Comparison of ENCODE assay signal across 8 cellular contexts in the genomic region with DNA sequence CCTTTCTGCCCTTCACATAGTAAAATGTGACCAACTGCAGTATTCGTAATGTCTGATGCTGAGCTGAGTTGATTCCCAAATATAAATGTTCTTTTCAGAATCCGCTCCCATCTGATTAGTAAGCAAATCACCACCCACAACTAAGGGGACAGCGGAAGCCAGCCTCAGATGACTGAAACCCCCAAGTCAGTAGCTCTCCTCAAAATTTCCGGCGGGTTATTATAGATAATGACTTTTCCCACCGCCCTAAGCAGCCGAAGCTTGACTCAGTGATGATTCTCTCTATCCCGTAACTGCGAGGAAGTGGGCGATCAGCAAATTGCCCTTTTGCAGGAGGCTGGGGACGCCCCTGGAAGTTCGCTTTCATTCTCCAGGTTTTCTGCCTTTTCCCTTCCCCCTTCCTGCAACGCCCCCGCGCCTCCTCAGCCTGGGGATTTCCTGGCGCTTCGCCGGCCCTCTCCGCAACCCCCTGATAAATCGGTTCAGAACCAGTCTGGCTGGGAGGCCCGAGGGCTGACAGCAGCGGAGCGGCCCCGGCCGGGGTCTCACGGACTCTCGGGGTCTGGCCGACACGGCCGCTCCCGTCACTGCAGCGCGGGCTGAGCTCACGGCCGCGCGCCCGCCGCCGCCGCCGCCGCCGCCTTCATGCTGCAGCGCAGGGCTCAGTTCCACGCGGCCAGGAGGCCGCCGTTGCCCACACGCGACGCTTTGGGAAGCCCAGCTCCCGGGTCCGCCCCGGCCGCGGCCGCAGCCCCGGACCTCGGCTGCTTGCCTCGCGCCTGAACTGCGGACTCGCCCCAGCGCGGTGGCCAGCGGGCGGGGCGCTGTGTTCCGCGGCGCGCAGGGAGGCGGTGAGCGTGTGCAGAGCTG. TPM values are rescaled to one million over a fixed set of nuclear protein-coding genes. Genes with fewer than 3 reads are reported as not detected.
DNase-seq lines count a peak whose midpoint lies in the region; ATAC-seq and TF ChIP-seq lines count a peak whose summit lies in the region.

A gene (plus strand): TSS at position 628 of the 870 bp plus-strand sequence.

- CTCF ChIA-PET in AG04449 (lab: Yijun Ruan, JAX), result interaction anchor here (1.2 to 1.3 kb wide), 2 partner anchors 11 to 122 kb away, joined by 3 read pairs; no protein-coding TSS in a partner anchor
- CTCF ChIA-PET in Panc1 (lab: Charles Lee), result no interaction called here

- intact Hi-C loops in Panc1 (cut with micrococcal nuclease; ENCODE audit: unreplicated experiment), result loop anchor here (10.0 kb wide), 3 partner anchors 178 to 588 kb away; no protein-coding TSS in a partner anchor
- intact Hi-C loops in upper lobe of right lung (cut with DNase I), result no loop called here

- TF ChIP-seq CTCF in AG04449 (IDR thresholded peaks at IDR 0.05; ENCODE audit: insufficient read depth, low read length, missing control alignments), result no peak
- no peak for TF ChIP-seq CTCF in Panc1 (IDR thresholded peaks at IDR 0.05)
- no peak for TF ChIP-seq CTCF in upper lobe of right lung (IDR thresholded peaks at IDR 0.05)

- no TSS peak for BruUV-seq in Panc1 (replicated peaks; lab: Mats Ljungman, UMichigan)

- H3K9me3 ChIP-seq in Panc1 (ENCODE audit: control insufficient read depth, insufficient read depth, low read depth, low read length), result no peaks in the 10 kb centered on the region
- no peaks in the 10 kb centered on the region for H3K9me3 ChIP-seq in endocrine pancreas (ENCODE audit: control insufficient read depth, low read length)
- no peaks in the 10 kb centered on the region for H3K9me3 ChIP-seq in upper lobe of right lung

- DNase-seq in AG04449 (ENCODE audit: low read depth, low spot score), result no peak
- no peak for DNase-seq in Panc1 (ENCODE audit: low read depth, low spot score)
- peak; percentile 88 for DNase-seq in mesenteric fat pad (ENCODE audit: low spot score)
- DNase-seq in upper lobe of right lung, result peak; percentile 59

- peaks cover 9% of the 10 kb centered on the region for H3K4me1 ChIP-seq in Panc1 (ENCODE audit: control insufficient read depth, insufficient read depth, low read length)
- H3K4me1 ChIP-seq in endocrine pancreas (ENCODE audit: control insufficient read depth, insufficient read depth, low read length), result peaks cover 4% of the 10 kb centered on the region
- peaks cover 4% of the 10 kb centered on the region for H3K4me1 ChIP-seq in upper lobe of right lung

- peak within 1 kb of the TSS; percentile 61 for H3K4me3 ChIP-seq in AG04449 (ENCODE audit: low read depth, low read length)
- H3K4me3 ChIP-seq in Panc1 (ENCODE audit: low read depth in 2 of 2, low read length in 2 of 2), result peak within 1 kb of the TSS; percentile 62 to 84
- H3K4me3 ChIP-seq in endocrine pancreas (ENCODE audit: control insufficient read depth, insufficient read depth, low read length), result peak within 1 kb of the TSS; percentile 52
- peak within 1 kb of the TSS; percentile 52 for H3K4me3 ChIP-seq in upper lobe of right lung

- no peaks in the 10 kb centered on the region for H3K27me3 ChIP-seq in Panc1 (ENCODE audit: control insufficient read depth, insufficient read depth, low read length)
- H3K27me3 ChIP-seq in endocrine pancreas (ENCODE audit: control insufficient read depth, insufficient read depth, low read length), result peaks cover 27% of the 10 kb centered on the region
- peaks cover 56% of the 10 kb centered on the region for H3K27me3 ChIP-seq in upper lobe of right lung

- no peaks in the 10 kb centered on the region for H3K36me3 ChIP-seq in Panc1 (ENCODE audit: control insufficient read depth, insufficient read depth, low read length)
- no peaks in the 10 kb centered on the region for H3K36me3 ChIP-seq in endocrine pancreas (ENCODE audit: control insufficient read depth, insufficient read depth, low read length)
- H3K36me3 ChIP-seq in upper lobe of right lung, result no peaks in the 10 kb centered on the region

- in situ Hi-C loops in Panc1 (cut with HindIII; ENCODE audit: low pct_unique_long_range_greater_than_20kb, low sequenced_read_pairs), result no loop called here

- POLR2A ChIA-PET in AG04449 (lab: Yijun Ruan, JAX) (no interaction called here), Panc1 (lab: Charles Lee) (no interaction called here)

- ATAC-seq in GM21528 (IDR thresholded peaks at IDR 0.05; ENCODE audit: low FRiP score, unreplicated experiment) (peak; percentile 56), Panc1 (peak; percentile 67), upper lobe of right lung (peak; percentile 68), GM18873 (IDR thresholded peaks at IDR 0.05; ENCODE audit: low FRiP score, unreplicated experiment) (no peak), GM21381 (IDR thresholded peaks at IDR 0.05; ENCODE audit: unreplicated experiment) (no peak)

- no peak within 1 kb of the TSS for H3K9ac ChIP-seq in endocrine pancreas (ENCODE audit: control insufficient read depth, insufficient read depth, low read length)

- peak within 1 kb of the TSS; percentile 95 for H3K27ac ChIP-seq in Panc1 (ENCODE audit: low read length)
- H3K27ac ChIP-seq in upper lobe of right lung, result peak within 1 kb of the TSS; percentile 36

RNA-seq across cellular contexts. Expression of the gene that starts here (rescaled TPM):
- total RNA-seq in Panc1 (2021; ENCODE audit: unreplicated experiment) (9.8 TPM), mesenteric fat pad (3.6 TPM), upper lobe of right lung (1.0 TPM)
- 10.2 TPM for polyA plus RNA-seq in Panc1 (2012; ENCODE audit: insufficient read length)

Comparison
In these comparisons a context has a peak if more than half of its experiments do, and no peak if none do; other contexts are left out.
1. DNase-seq: peak in mesenteric fat pad (single experiment) and upper lobe of right lung (single experiment); none in AG04449 (single experiment) and Panc1 (single experiment).
2. ATAC-seq: peak in GM21528 (single experiment), Panc1 (single experiment) and upper lobe of right lung (single experiment); none in GM18873 (single experiment) and GM21381 (single experiment).
3. Peak in every context shown above with its lines, with median percentiles within 50 percentile points of each other: H3K4me3 ChIP-seq.